1 cellular context compared by ENCODE assay signal in genomic region chr4:145808021-145808650, GRCh38.
TF ChIP-seq lines count a peak whose summit lies in the region.

No MANE protein-coding gene starts in this region.

TF ChIP-seq in WTC11, 78 proteins besides CTCF, POLR2A, EP300 and RAD21 (continued from another document):
- TF ChIP-seq ZNF281 (CRISPR knock-in tag; IDR thresholded peaks at IDR 0.05) (no peak), ZNF138 (CRISPR knock-in tag; conservative IDR thresholded peaks at IDR 0.05) (no peak)
- TF ChIP-seq, protein P1, sequence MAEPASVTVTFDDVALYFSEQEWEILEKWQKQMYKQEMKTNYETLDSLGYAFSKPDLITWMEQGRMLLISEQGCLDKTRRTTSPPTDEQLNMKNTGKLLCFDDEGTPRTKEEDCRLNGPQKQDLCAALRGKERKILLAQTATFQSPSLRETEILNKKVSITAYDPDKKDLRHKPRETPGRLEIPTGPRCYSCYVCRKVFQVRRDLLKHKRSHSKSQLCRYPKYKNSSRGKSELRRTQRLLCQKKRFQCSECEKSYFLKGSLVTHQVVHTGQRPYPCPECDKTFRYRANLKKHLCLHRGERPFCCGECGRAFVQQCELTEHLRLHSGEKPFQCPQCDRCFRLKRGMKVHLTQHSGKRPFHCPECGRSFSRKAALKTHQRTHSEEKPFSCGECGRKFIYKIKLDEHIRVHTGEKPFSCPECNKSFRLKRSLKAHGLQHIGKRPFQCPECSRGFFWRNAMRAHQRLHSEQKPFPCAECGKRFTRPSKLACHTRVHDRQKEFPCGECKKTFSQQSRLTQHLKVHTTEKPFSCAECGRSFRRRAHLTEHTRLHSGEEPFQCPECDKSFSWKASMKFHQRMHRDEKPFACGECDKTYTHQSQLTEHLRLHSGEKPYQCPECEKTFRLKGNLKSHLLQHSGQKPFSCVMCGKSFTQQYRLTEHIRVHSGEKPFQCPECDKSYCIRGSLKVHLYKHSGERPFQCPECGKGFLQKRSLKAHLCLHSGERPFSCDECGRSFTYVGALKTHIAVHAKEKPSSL (CRISPR knock-in tag; conservative IDR thresholded peaks at IDR 0.05), result no peak
